Comparison of ENCODE assay signal across 8 cellular contexts in genomic region chr10:22629843-22630228, GRCh38.
DNase-seq lines count a peak whose midpoint lies in the region; ATAC-seq and TF ChIP-seq lines count a peak whose summit lies in the region.

No MANE protein-coding gene starts in this region.

- peaks cover 44% of the 10 kb centered on the region for H4K20me1 ChIP-seq in BLaER1

- H3K36me3 ChIP-seq in BLaER1, result no peaks in the 10 kb centered on the region
- no peaks in the 10 kb centered on the region for H3K36me3 ChIP-seq in esophagus squamous epithelium
- H3K36me3 ChIP-seq in gastroesophageal sphincter, result no peaks in the 10 kb centered on the region

- no peak overlapping the region for H3K4me3 ChIP-seq in BLaER1
- no peak overlapping the region for H3K4me3 ChIP-seq in esophagus squamous epithelium
- no peak overlapping the region for H3K4me3 ChIP-seq in gastroesophageal sphincter

- DNase-seq in NAMALWA (ENCODE audit: low spot score), result peak; percentile 18
- DNase-seq in esophagus squamous epithelium (lab: John Stamatoyannopoulos, UW), result no peak
- no peak for DNase-seq in NCI-H2107 treated with DMSO at 0.1 percent for 48 hours (lab: John Stamatoyannopoulos, UW; ENCODE audit: unreplicated experiment)
- no peak for DNase-seq in A172 (ENCODE audit: low spot score)
- DNase-seq in GM03348 (ENCODE audit: low spot score), result no peak

- WGBS in esophagus squamous epithelium, 2 donors, result 73 to 78% methylated on average over 4 of the region's 4 CpGs
- WGBS in gastroesophageal sphincter (ENCODE audit: low coverage in 1 of 2), 2 donors, result 89 to 100% methylated on average over 2 to 4 of the region's 4 CpGs

- intact Hi-C loops in esophagus squamous epithelium (cut with DNase I), result no loop called here

- H3K9me3 ChIP-seq in BLaER1 (no peaks in the 10 kb centered on the region), esophagus squamous epithelium (no peaks in the 10 kb centered on the region), gastroesophageal sphincter (no peaks in the 10 kb centered on the region)

- H3K9ac ChIP-seq in BLaER1, result no peak overlapping the region

- H3K27ac ChIP-seq in BLaER1 (no peak overlapping the region), esophagus squamous epithelium (peak overlapping the region in 3 of 4 donors; percentile 47 to 67 (median 62)), gastroesophageal sphincter (peak overlapping the region in 1 of 4 donors; percentile 27)

- TF ChIP-seq POLR2A in esophagus squamous epithelium (IDR thresholded peaks at IDR 0.05) (no peak), gastroesophageal sphincter (IDR thresholded peaks at IDR 0.05) (no peak)

- ATAC-seq in GM21423 (IDR thresholded peaks at IDR 0.05; ENCODE audit: unreplicated experiment) (peak; percentile 17), gastroesophageal sphincter (no peak)

- TF ChIP-seq CTCF in esophagus squamous epithelium (IDR thresholded peaks at IDR 0.05), result no peak
- no peak for TF ChIP-seq CTCF in gastroesophageal sphincter (IDR thresholded peaks at IDR 0.05)

- peaks cover 16% of the 10 kb centered on the region for H3K4me1 ChIP-seq in BLaER1
- H3K4me1 ChIP-seq in esophagus squamous epithelium, result peaks cover 0 to 75% (median 16%) of the 10 kb centered on the region in 3 donors
- H3K4me1 ChIP-seq in gastroesophageal sphincter, result peaks cover 2 to 51% (median 4%) of the 10 kb centered on the region in 3 donors

- TF ChIP-seq EP300 in gastroesophageal sphincter (IDR thresholded peaks at IDR 0.05), result no peak

- no peaks in the 10 kb centered on the region for H3K27me3 ChIP-seq in BLaER1
- no peaks in the 10 kb centered on the region for H3K27me3 ChIP-seq in esophagus squamous epithelium
- no peaks in the 10 kb centered on the region for H3K27me3 ChIP-seq in gastroesophageal sphincter

- peak overlapping the region; percentile 23; the same call in 1 of the 2 replicates for H3K4me2 ChIP-seq in BLaER1
